27 cellular contexts compared by ENCODE assay signal in genomic region chr3:10351013-10351735, GRCh38. TPM values are rescaled to one million over a fixed set of nuclear protein-coding genes. Genes with fewer than 3 reads are reported as not detected.
DNase-seq lines count a peak whose midpoint lies in the region; ATAC-seq, FAIRE-seq and TF ChIP-seq lines count a peak whose summit lies in the region.
"Had no signal": no experiment of that assay in that cellular context is flagged by ENCODE, and none has a peak within 500 bp of the region (broad histone marks: within the 10 kb centered on the region; RNA-seq: fewer than 3 reads in every experiment).

No MANE protein-coding gene starts in this region.

- H3K9me3 ChIP-seq in SJCRH30 (replicated peaks) (no peaks in the 10 kb centered on the region), hepatocyte (ENCODE audit: low read depth) (no peaks in the 10 kb centered on the region), spleen (no peaks in the 10 kb centered on the region), HepG2 (ENCODE audit: low read length) (no peaks in the 10 kb centered on the region)
- H3K9me3 ChIP-seq: adrenal gland, breast epithelium, gastroesophageal sphincter, left lung, mucosa of descending colon, psoas muscle, upper lobe of right lung had no signal

- POLR2A ChIA-PET in HepG2 (lab: Yijun Ruan, JAX), result no interaction called here

- CTCF ChIA-PET in HepG2 (lab: Yijun Ruan, JAX; ENCODE audit: low intra/inter-chr PET ratio, low total read pairs), result no interaction called here

- H3K9me2 ChIP-seq in hepatocyte (replicated peaks; ENCODE audit: insufficient read depth), result no peaks in the 10 kb centered on the region

- no TSS peak for BruUV-seq in HepG2 (replicated peaks; lab: Mats Ljungman, UMichigan)

- FAIRE-seq in HepG2 (lab: Jason Lieb, UNC), result no peak
- FAIRE-seq: GM12891 had no signal

- ATAC-seq in HepG2, result no peak
- ATAC-seq: gastroesophageal sphincter, left lung, psoas muscle, T-cell, upper lobe of right lung had no signal

- no peak overlapping the region for H3K9ac ChIP-seq in HepG2 (ENCODE audit: insufficient read depth, low read depth, low read length)

- TF ChIP-seq CTCF in hepatocyte (IDR thresholded peaks at IDR 0.05; ENCODE audit: poor library complexity) (no peak), spleen (IDR thresholded peaks at IDR 0.05 in 8 of 11, conservative IDR thresholded peaks at IDR 0.05 in 3 of 11) (no peak), HepG2 (CRISPR knock-in tag; IDR thresholded peaks at IDR 0.05) (no peak)

- H3K27ac ChIP-seq in SJCRH30 (no peak overlapping the region), hepatocyte (peak overlapping the region; percentile 60), spleen (no peak overlapping the region), HepG2 (ENCODE audit: extremely low read length, insufficient read depth, low read length) (no peak overlapping the region)
- H3K27ac ChIP-seq: adrenal gland, breast epithelium, epithelial cell of prostate, gastroesophageal sphincter, left lung, psoas muscle, upper lobe of right lung had no signal

- in situ Hi-C loops in HepG2 (cut with HindIII; ENCODE audit: extremely low pct_ligation_motif_present, low pct_unique_long_range_greater_than_20kb), result no loop called here

- intact Hi-C loops in spleen (cut with DNase I; ENCODE audit: low total_unique reads), result no loop called here
- intact Hi-C loops in HepG2 (cut with micrococcal nuclease; ENCODE audit: unreplicated experiment), result no loop called here

- H3K4me2 ChIP-seq in hepatocyte, result no peak overlapping the region
- no peak overlapping the region for H3K4me2 ChIP-seq in HepG2 (ENCODE audit: low read depth, low read length)

- H3K36me3 ChIP-seq in SJCRH30 (no peaks in the 10 kb centered on the region), hepatocyte (replicated peaks; ENCODE audit: insufficient read depth, low read depth) (no peaks in the 10 kb centered on the region), spleen (no peaks in the 10 kb centered on the region), HepG2 (replicated peaks in 1 of 2; ENCODE audit: control insufficient read depth in 1 of 2, insufficient read depth in 2 of 2, low read length in 2 of 2) (no peaks in the 10 kb centered on the region)
- H3K36me3 ChIP-seq: adrenal gland, breast epithelium, gastroesophageal sphincter, left lung, upper lobe of right lung had no signal

- H3K4me3 ChIP-seq in SJCRH30 (no peak overlapping the region), hepatocyte (no peak overlapping the region), spleen (no peak overlapping the region), HepG2 (replicated peaks in 1 of 3; ENCODE audit: insufficient read depth in 1 of 3, low read depth in 2 of 3, low read length in 3 of 3) (no peak overlapping the region)
- H3K4me3 ChIP-seq: adrenal gland, breast epithelium, gastroesophageal sphincter, left lung, mucosa of descending colon, psoas muscle, upper lobe of right lung had no signal

- TF ChIP-seq POLR2A in spleen (IDR thresholded peaks at IDR 0.05), result no peak
- TF ChIP-seq POLR2A in HepG2 (IDR thresholded peaks at IDR 0.05; ENCODE audit: insufficient read depth in 1 of 2, low read depth in 2 of 2, low read length in 2 of 2), result no peak

- TF ChIP-seq EP300 in HepG2 (IDR thresholded peaks at IDR 0.05; ENCODE audit: low read depth in 2 of 2, low read length in 2 of 2) (no peak), HepG2 (CRISPR knock-in tag; IDR thresholded peaks at IDR 0.05; ENCODE audit: borderline replicate concordance) (no peak)

- H3K4me1 ChIP-seq in SJCRH30 (peaks cover 14% of the 10 kb centered on the region; the same call in 1 of the 2 replicates), hepatocyte (ENCODE audit: insufficient read depth) (no peaks in the 10 kb centered on the region), spleen (peaks cover 0 to 10% (median 7%) of the 10 kb centered on the region in 6 donors), HepG2 (ENCODE audit: insufficient read depth, low read length) (no peaks in the 10 kb centered on the region)
- H3K4me1 ChIP-seq: adrenal gland, breast epithelium, psoas muscle, upper lobe of right lung had no signal

- TF ChIP-seq RAD21 in HepG2 (CRISPR knock-in tag; IDR thresholded peaks at IDR 0.05), result no peak

- H2AFZ ChIP-seq in hepatocyte (no peak overlapping the region), HepG2 (ENCODE audit: low read length) (no peak overlapping the region)

- H4K20me1 ChIP-seq in hepatocyte (ENCODE audit: insufficient read depth, poor library complexity, severe bottlenecking) (no peaks in the 10 kb centered on the region), HepG2 (ENCODE audit: insufficient read depth, low read length) (no peaks in the 10 kb centered on the region)

- DNase-seq in NCI-H82 (lab: John Stamatoyannopoulos, UW), result peak; percentile 47
- DNase-seq in NCI-H82 treated with DMSO at 0.1 percent for 48 hours (lab: John Stamatoyannopoulos, UW; ENCODE audit: unreplicated experiment), result no peak
- peak; percentile 28 to 58 for DNase-seq in SJCRH30
- no peak for DNase-seq in hepatocyte (ENCODE audit: low spot score)
- peak; percentile 20 for DNase-seq in spleen
- DNase-seq in MV-4-11 (lab: John Stamatoyannopoulos, UW), result no peak
- DNase-seq in stimulated activated naive CD4-positive, alpha-beta T cell (lab: John Stamatoyannopoulos, UW), result no peak
- DNase-seq in HepG2 (ENCODE audit: low spot score), result no peak
- DNase-seq: 8988T; activated CD4-positive, alpha-beta T cell treated with anti-CD3 and anti-CD28 coated beads, Interleukin-2, amount 10 ng/mL, durations not matched to agents 7 days and 5 days; activated effector memory CD4-positive, alpha-beta T cell treated with anti-CD3 and anti-CD28 coated beads, Interleukin-2, amount 50 U/mL, for 16 hours; adrenal gland; GDM1; mucosa of descending colon; NCI-H1436; RPMI8226; stimulated activated CD4-positive, alpha-beta T cell treated with anti-CD3 and anti-CD28 coated beads, Interleukin-4, amount 100 ng/mL, for 4 hours; T-cell; upper lobe of right lung had no signal

- H3K79me2 ChIP-seq in hepatocyte (no peaks in the 10 kb centered on the region), HepG2 (ENCODE audit: insufficient read depth, low read length) (no peaks in the 10 kb centered on the region)

- H3K27me3 ChIP-seq in SJCRH30 (peaks cover 3% of the 10 kb centered on the region), hepatocyte (no peaks in the 10 kb centered on the region), spleen (replicated peaks in 1 of 7) (peaks cover 0 to 3% (median 0%) of the 10 kb centered on the region in 7 donors), HepG2 (ENCODE audit: control insufficient read depth in 1 of 2, insufficient read depth in 2 of 2, low read length in 2 of 2) (peaks cover 3 to 30% of the 10 kb centered on the region in 2 experiments; a peak in 4 of 5 replicates)
- H3K27me3 ChIP-seq: adrenal gland, breast epithelium, upper lobe of right lung had no signal

- 68% methylated on average over 13 of the region's 13 CpGs for WGBS in hepatocyte (ENCODE audit: low lambda C conversion rate, missing lambda C conversion rate)
- WGBS in spleen, 5 donors, result 61 to 78% (median 73%) methylated on average over 13 of the region's 13 CpGs
- WGBS in HepG2 (ENCODE audit: low lambda C conversion rate), result 61% methylated on average over 13 of the region's 13 CpGs

RNA-seq across cellular contexts. Expression of gene SEC13, which starts 30.3 kb away (rescaled TPM):
- 127 and 134 TPM in 2 replicates for total RNA-seq in SJCRH30 (2014; rRNA removed; shearing (Covaris generic))
- total RNA-seq in hepatocyte (159 and 187 TPM in 2 replicates), spleen (100 to 1,000 TPM in 1 of 7 donors, 10 to 100 TPM in 6; 61.6 to 115 (median 71.2) TPM), HepG2 (2016; rRNA removed; fragmentation: Illumina TruSeq; extraction: Trizol) (391 and 418 TPM in 2 replicates)
- polyA plus RNA-seq in hepatocyte (310 and 317 TPM in 2 replicates), spleen (10 to 100 TPM; 52.1 to 78.7 (median 68.0) TPM), HepG2 (2011; rRNA removed) (266 and 288 TPM in 2 replicates)
- 232 and 239 TPM in 2 replicates for total RNA-seq in HepG2 (2016; cell fraction: cytosol; rRNA removed; fragmentation: Illumina TruSeq; extraction: Trizol; ENCODE audit: low read depth)
- 366 and 400 TPM in 2 replicates for total RNA-seq in HepG2 (2016; cell fraction: insoluble cytoplasmic fraction; rRNA removed; fragmentation: Illumina TruSeq; extraction: Trizol)
- total RNA-seq in HepG2 (2016; cell fraction: membrane; rRNA removed; fragmentation: Illumina TruSeq; extraction: Trizol), result 335 TPM in 2 replicates
- 176 and 181 TPM in 2 replicates for total RNA-seq in HepG2 (2016; cell fraction: nucleus; rRNA removed; fragmentation: Illumina TruSeq; extraction: Trizol)
- polyA plus RNA-seq in HepG2 (2011; cell fraction: cytosol; rRNA removed), result 264 and 374 TPM in 2 replicates
- polyA plus RNA-seq in HepG2 (2011; cell fraction: nucleus; rRNA removed), result 204 and 219 TPM in 2 replicates
- 224 and 231 TPM in 2 replicates for polyA plus RNA-seq in HepG2 (2012)
- polyA plus RNA-seq in HepG2 (2016; cell fraction: cytosol; fragmentation: Illumina TruSeq; extraction: Trizol; ENCODE audit: low read depth), result 171 and 195 TPM in 2 replicates
- polyA plus RNA-seq in HepG2 (2016; cell fraction: insoluble cytoplasmic fraction; fragmentation: Illumina TruSeq; extraction: Trizol; ENCODE audit: low read depth), result 327 and 374 TPM in 2 replicates
- polyA plus RNA-seq in HepG2 (2016; cell fraction: membrane; fragmentation: Illumina TruSeq; extraction: Trizol; ENCODE audit: low read depth), result 204 and 212 TPM in 2 replicates
- polyA plus RNA-seq in HepG2 (2016; cell fraction: nucleus; fragmentation: Illumina TruSeq; extraction: Trizol; ENCODE audit: insufficient read depth, low read depth), result 222 and 239 TPM in 2 replicates
- 289 and 526 TPM in 2 replicates for polyA minus RNA-seq in HepG2 (2011; rRNA and poly(A)+ RNA removed; ENCODE audit: low replicate concordance)
- 174 and 198 TPM in 2 replicates for polyA minus RNA-seq in HepG2 (2011; cell fraction: cytosol; rRNA and poly(A)+ RNA removed)
- 192 and 208 TPM in 2 replicates for polyA minus RNA-seq in HepG2 (2011; cell fraction: nucleus; rRNA and poly(A)+ RNA removed)

RNA-seq across cellular contexts. Expression of gene GHRL, which starts 58.4 kb away (rescaled TPM):
- not detected in 2 replicates for total RNA-seq in SJCRH30 (2014; rRNA removed; shearing (Covaris generic))
- total RNA-seq in hepatocyte (12.4 and 14.0 TPM in 2 replicates), spleen (1 to 10 TPM; 1.1 to 8.0 (median 3.8) TPM), HepG2 (2016; rRNA removed; fragmentation: Illumina TruSeq; extraction: Trizol) (0.09 TPM in 1 of 2 replicates, not detected in the other)
- polyA plus RNA-seq in hepatocyte (11.3 and 12.0 TPM in 2 replicates), spleen (1 to 10 TPM; 3.6 to 6.6 (median 5.0) TPM), HepG2 (2011; rRNA removed) (not detected in 2 replicates)
- 0.71 TPM in 1 of 2 replicates, not detected in the other for total RNA-seq in HepG2 (2016; cell fraction: cytosol; rRNA removed; fragmentation: Illumina TruSeq; extraction: Trizol; ENCODE audit: low read depth)
- 0.22 TPM in 1 of 2 replicates, not detected in the other for total RNA-seq in HepG2 (2016; cell fraction: insoluble cytoplasmic fraction; rRNA removed; fragmentation: Illumina TruSeq; extraction: Trizol)
- total RNA-seq in HepG2 (2016; cell fraction: membrane; rRNA removed; fragmentation: Illumina TruSeq; extraction: Trizol), result not detected in 2 replicates
- not detected in 2 replicates for total RNA-seq in HepG2 (2016; cell fraction: nucleus; rRNA removed; fragmentation: Illumina TruSeq; extraction: Trizol)
- not detected in 2 replicates for polyA plus RNA-seq in HepG2 (2011; cell fraction: cytosol; rRNA removed)
- polyA plus RNA-seq in HepG2 (2011; cell fraction: nucleus; rRNA removed), result 0.19 and 0.24 TPM in 2 replicates
- 0.59 TPM in 1 of 2 replicates, not detected in the other for polyA plus RNA-seq in HepG2 (2012)
- not detected in 2 replicates for polyA plus RNA-seq in HepG2 (2016; cell fraction: cytosol; fragmentation: Illumina TruSeq; extraction: Trizol; ENCODE audit: low read depth)
- polyA plus RNA-seq in HepG2 (2016; cell fraction: insoluble cytoplasmic fraction; fragmentation: Illumina TruSeq; extraction: Trizol; ENCODE audit: low read depth), result not detected in 2 replicates
- polyA plus RNA-seq in HepG2 (2016; cell fraction: membrane; fragmentation: Illumina TruSeq; extraction: Trizol; ENCODE audit: low read depth), result not detected in 2 replicates
- 0.80 and 2.1 TPM in 2 replicates for polyA plus RNA-seq in HepG2 (2016; cell fraction: nucleus; fragmentation: Illumina TruSeq; extraction: Trizol; ENCODE audit: insufficient read depth, low read depth)
- polyA minus RNA-seq in HepG2 (2011; rRNA and poly(A)+ RNA removed; ENCODE audit: low replicate concordance), result 0.21 TPM in 1 of 2 replicates, not detected in the other
- not detected in 2 replicates for polyA minus RNA-seq in HepG2 (2011; cell fraction: cytosol; rRNA and poly(A)+ RNA removed)
- polyA minus RNA-seq in HepG2 (2011; cell fraction: nucleus; rRNA and poly(A)+ RNA removed), result 0.87 TPM in 1 of 2 replicates, not detected in the other
- total RNA-seq: M059J had no signal
- polyA plus RNA-seq: BJ had no signal

Comparison
In these comparisons a context has a peak if more than half of its experiments do, and no peak if none do; other contexts are left out.
1. DNase-seq: peak in NCI-H82 (single experiment), SJCRH30 (2 of 2) and spleen (single experiment); none in NCI-H82 treated with DMSO at 0.1 percent for 48 hours (single experiment), hepatocyte (single experiment), MV-4-11 (single experiment), stimulated activated naive CD4-positive, alpha-beta T cell (0 of 6) and HepG2 (single experiment).